29 cellular contexts compared by ENCODE assay signal in genomic region chr7:48402721-48403120, GRCh38.
"Had no signal": no experiment of that assay in that cellular context is flagged by ENCODE, and none has a peak within 500 bp of the region (broad histone marks: within the 10 kb centered on the region; RNA-seq: fewer than 3 reads in every experiment).

No MANE protein-coding gene starts in this region.

- H3K27ac Mint-ChIP-seq: mesothelial cell of epicardium; natural killer cell; nephron progenitor cell; stimulated activated naive CD8-positive, alpha-beta T cell treated with anti-CD3 and anti-CD28 coated beads, Interleukin-15, Interleukin-2, amounts not matched to agents 100 ng/mL and 50 ng/mL, for 24 hours had no signal

- H3K36me3 Mint-ChIP-seq: mesothelial cell of epicardium, naive B cell, natural killer cell had no signal

- H3K4me3 ChIP-seq: hepatocyte, left ventricle myocardium inferior, lung, pancreas, prostate gland, skin epidermis, suprapubic skin, thoracic aorta, tibial artery, upper lobe of right lung, uterus had no signal

- H3K27ac ChIP-seq: hepatocyte, left ventricle myocardium inferior, pancreas, prostate gland, skin epidermis, suprapubic skin, thoracic aorta, tibial artery, upper lobe of right lung, uterus had no signal

- H3K36me3 ChIP-seq: left ventricle myocardium inferior, pancreas, prostate gland, suprapubic skin, thoracic aorta, tibial artery, upper lobe of right lung, uterus had no signal

- H3K4me2 ChIP-seq: hepatocyte had no signal

- H3K9me3 ChIP-seq: left ventricle myocardium inferior, pancreas, prostate gland, suprapubic skin, thoracic aorta, tibial artery, upper lobe of right lung, uterus had no signal

- H3K4me1 ChIP-seq: left ventricle myocardium inferior, pancreas, prostate gland, suprapubic skin, tibial artery, upper lobe of right lung, uterus had no signal

- DNase-seq: islet precursor cell; left ventricle myocardium inferior; mesendoderm; naive B cell; natural killer cell; nephron progenitor cell; nucleus accumbens; pancreas; posterior cingulate gyrus; retina; right cardiac atrium; stimulated activated CD4-positive, alpha-beta T cell treated with anti-CD3 and anti-CD28 coated beads, Interleukin-12 subunit alpha, Interleukin-12 subunit beta, amount 100 ng/mL, for 4 hours; stimulated activated CD4-positive, alpha-beta T cell treated with anti-CD3 and anti-CD28 coated beads, Interleukin-15, amount 100 ng/mL, for 24 hours; stimulated activated CD4-positive, alpha-beta T cell treated with anti-CD3 and anti-CD28 coated beads, Interleukin-2, amount 100 ng/mL, for 24 hours; stimulated activated CD4-positive, alpha-beta T cell treated with anti-CD3 and anti-CD28 coated beads, Interleukin-4, amount 100 ng/mL, for 1 hour; stimulated activated naive CD4-positive, alpha-beta T cell; tibial artery; trophoblast cell; upper lobe of right lung; uterus had no signal

- H3K27me3 ChIP-seq: hepatocyte, pancreas, suprapubic skin, tibial artery, upper lobe of right lung, uterus had no signal

- ATAC-seq: natural killer cell, pancreas, right cardiac atrium, sciatic nerve, upper lobe of right lung had no signal

- H3K79me2 ChIP-seq: hepatocyte had no signal

- H3K4me3 Mint-ChIP-seq: mesothelial cell of epicardium; naive B cell; natural killer cell; nephron progenitor cell; stimulated activated naive CD8-positive, alpha-beta T cell treated with anti-CD3 and anti-CD28 coated beads, Interleukin-15, Interleukin-2, amounts not matched to agents 100 ng/mL and 50 ng/mL, for 24 hours had no signal

- H3K9me3 Mint-ChIP-seq: mesothelial cell of epicardium; natural killer cell; nephron progenitor cell; stimulated activated naive CD8-positive, alpha-beta T cell treated with anti-CD3 and anti-CD28 coated beads, Interleukin-15, Interleukin-2, amounts not matched to agents 100 ng/mL and 50 ng/mL, for 24 hours had no signal

- FAIRE-seq: pancreas had no signal

- H3K4me1 Mint-ChIP-seq: mesothelial cell of epicardium, naive B cell, natural killer cell, nephron progenitor cell had no signal

- H3K27me3 Mint-ChIP-seq: stimulated activated naive CD8-positive, alpha-beta T cell treated with anti-CD3 and anti-CD28 coated beads, Interleukin-15, Interleukin-2, amounts not matched to agents 100 ng/mL and 50 ng/mL, for 24 hours had no signal

- H2AFZ ChIP-seq: hepatocyte had no signal
